Comparison of ENCODE assay signal across 14 cellular contexts in genomic region chr14:36834293-36834692, GRCh38.
DNase-seq lines count a peak whose midpoint lies in the region; ATAC-seq and TF ChIP-seq lines count a peak whose summit lies in the region.
"Had no signal": no experiment of that assay in that cellular context is flagged by ENCODE, and none has a peak within 500 bp of the region (broad histone marks: within the 10 kb centered on the region; RNA-seq: fewer than 3 reads in every experiment).

No MANE protein-coding gene starts in this region.

- H3K27ac ChIP-seq in breast epithelium, result no peak overlapping the region
- peak overlapping the region; percentile 87 for H3K27ac ChIP-seq in Karpas-422 (ENCODE audit: low read length)
- H3K27ac ChIP-seq: C4-2B, KMS-11 had no signal

- H3K4me2 ChIP-seq in Karpas-422 (ENCODE audit: low read depth, low read length, poor library complexity, severe bottlenecking), result peak overlapping the region; percentile 56
- H3K4me2 ChIP-seq: KMS-11 had no signal

- H3K4me1 ChIP-seq in breast epithelium (no peaks in the 10 kb centered on the region), Karpas-422 (ENCODE audit: low read length) (peaks cover 78% of the 10 kb centered on the region)

- intact Hi-C loops in MCF 10A (cut with micrococcal nuclease), result no loop called here
- intact Hi-C loops in breast epithelium (cut with DNase I; ENCODE audit: low total_unique reads), result no loop called here

- H3K27me3 Mint-ChIP-seq in MCF 10A (ENCODE audit: insufficient read depth, unreplicated experiment), result no peaks in the 10 kb centered on the region
- H3K27me3 Mint-ChIP-seq: B cell; CD4-positive, alpha-beta memory T cell had no signal

- H3K4me1 Mint-ChIP-seq in MCF 10A (ENCODE audit: insufficient read depth, unreplicated experiment), result no peaks in the 10 kb centered on the region
- H3K4me1 Mint-ChIP-seq: B cell; CD4-positive, alpha-beta memory T cell had no signal

- CTCF ChIA-PET in MCF 10A (lab: Yijun Ruan, JAX), result no interaction called here

- H3K9ac ChIP-seq in Karpas-422 (ENCODE audit: low read length), result no peak overlapping the region
- H3K9ac ChIP-seq: KMS-11 had no signal

- H4K20me1 ChIP-seq in Karpas-422 (ENCODE audit: insufficient read depth, low read depth, low read length), result no peaks in the 10 kb centered on the region

- H3K79me2 ChIP-seq in Karpas-422 (ENCODE audit: low read length), result no peaks in the 10 kb centered on the region

- peak; percentile 13 for DNase-seq in MCF 10A (ENCODE audit: unreplicated experiment)
- DNase-seq in breast epithelium (ENCODE audit: low spot score in 2 of 2), result no peak
- DNase-seq in Karpas-422, result no peak
- peak; percentile 5 for DNase-seq in SKM-1 (lab: John Stamatoyannopoulos, UW; ENCODE audit: unreplicated experiment)
- no peak for DNase-seq in NCI-H2196 (lab: John Stamatoyannopoulos, UW; ENCODE audit: unreplicated experiment)
- no peak for DNase-seq in NCI-H748 treated with DMSO at 0.1 percent for 48 hours (lab: John Stamatoyannopoulos, UW)
- DNase-seq: CD4-positive, alpha-beta memory T cell; DND-41; GDM1 had no signal

- no peak overlapping the region for H3K4me3 Mint-ChIP-seq in MCF 10A (ENCODE audit: unreplicated experiment)
- H3K4me3 Mint-ChIP-seq: B cell; CD4-positive, alpha-beta memory T cell had no signal

- BruUV-seq in MCF 10A (replicated peaks; lab: Mats Ljungman, UMichigan), result no TSS peak

- no peak overlapping the region for H3K27ac Mint-ChIP-seq in MCF 10A (ENCODE audit: low read depth, unreplicated experiment)
- H3K27ac Mint-ChIP-seq: B cell; CD4-positive, alpha-beta memory T cell had no signal

- no peak for ATAC-seq in HG03175 (IDR thresholded peaks at IDR 0.05; ENCODE audit: unreplicated experiment)
- ATAC-seq: HCT116 had no signal

- H3K4me3 ChIP-seq in breast epithelium, result no peak overlapping the region
- peak overlapping the region; percentile 20 for H3K4me3 ChIP-seq in Karpas-422 (ENCODE audit: low read length)

- no peaks in the 10 kb centered on the region for H3K27me3 ChIP-seq in breast epithelium
- H3K27me3 ChIP-seq in Karpas-422 (ENCODE audit: low read length), result no peaks in the 10 kb centered on the region

- H3K9me3 ChIP-seq in breast epithelium, result no peaks in the 10 kb centered on the region
- no peaks in the 10 kb centered on the region for H3K9me3 ChIP-seq in Karpas-422 (ENCODE audit: low read length)

- H2AFZ ChIP-seq in Karpas-422 (ENCODE audit: low read length), result 0 out of 2 replicates have a peak overlapping the region, but pooled peaks have one; percentile 8

- no peaks in the 10 kb centered on the region for H3K36me3 Mint-ChIP-seq in MCF 10A (ENCODE audit: insufficient read depth, unreplicated experiment)
- H3K36me3 Mint-ChIP-seq: CD4-positive, alpha-beta memory T cell had no signal

- H3K9me3 Mint-ChIP-seq in MCF 10A (ENCODE audit: unreplicated experiment), result no peaks in the 10 kb centered on the region

- no peaks in the 10 kb centered on the region for H3K9me2 ChIP-seq in Karpas-422 (replicated peaks; ENCODE audit: insufficient read depth, low read length)

- TF ChIP-seq CTCF in MCF 10A (IDR thresholded peaks at IDR 0.05; ENCODE audit: unreplicated experiment) (no peak), breast epithelium (IDR thresholded peaks at IDR 0.05) (no peak)

- POLR2A ChIA-PET in MCF 10A (lab: Yijun Ruan, JAX), result no interaction called here

- TF ChIP-seq POLR2A in breast epithelium (IDR thresholded peaks at IDR 0.05), result no peak

- H3K36me3 ChIP-seq in breast epithelium, result no peaks in the 10 kb centered on the region
- H3K36me3 ChIP-seq in Karpas-422 (ENCODE audit: insufficient read depth, low read length), result no peaks in the 10 kb centered on the region

Comparison
In these comparisons a context has a peak if more than half of its experiments do, and no peak if none do; other contexts are left out.
1. DNase-seq: peak in MCF 10A (single experiment) and SKM-1 (single experiment); none in breast epithelium (0 of 2), Karpas-422 (single experiment), NCI-H2196 (single experiment) and NCI-H748 treated with DMSO at 0.1 percent for 48 hours (single experiment).